In the genomic region with DNA sequence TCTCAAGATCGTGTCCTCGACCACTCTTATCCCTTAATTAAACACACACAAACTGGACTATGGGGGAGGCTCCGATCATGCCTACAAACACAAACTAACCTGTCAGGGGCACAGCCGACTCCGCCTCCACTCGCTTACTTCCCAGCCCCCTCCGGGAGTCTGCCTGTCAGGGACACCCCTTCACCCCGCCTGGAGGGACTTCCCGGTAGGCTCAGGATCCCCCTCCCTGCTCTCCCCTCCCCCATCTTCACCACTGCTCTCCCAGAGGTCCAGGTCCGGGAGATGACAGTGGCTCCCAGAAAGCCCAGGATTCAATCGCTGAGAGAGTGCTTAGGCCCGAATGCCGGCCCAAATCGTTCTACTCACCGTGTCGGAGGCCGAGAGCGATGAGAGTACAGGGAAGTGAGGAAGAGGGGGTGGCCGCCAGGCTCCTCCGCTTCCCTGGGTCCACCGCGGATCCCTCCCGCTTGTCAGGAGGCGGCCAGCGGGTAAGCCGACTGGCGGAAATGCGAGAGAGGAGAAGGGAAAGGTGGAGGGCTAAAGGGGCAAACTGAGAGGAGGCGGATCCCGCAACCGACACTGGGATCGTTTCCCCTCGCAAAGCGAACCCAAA, we compare ENCODE assay signal across 8 cellular contexts. TPM values are rescaled to one million over a fixed set of nuclear protein-coding genes. Genes with fewer than 3 reads are reported as not detected.
DNase-seq lines count a peak whose midpoint lies in the region; ATAC-seq and TF ChIP-seq lines count a peak whose summit lies in the region.
"Not testable (repeated sequence)": the region's sequence is repeated elsewhere in the genome, so short reads cannot be mapped to it uniquely, and the experiment has no call there.

No MANE protein-coding gene starts in this region.

- POLR2A ChIA-PET in HCT116 (lab: Charles Lee) = interaction anchor here (1.0 kb wide), 1 partner anchor 36 kb away, joined by 3 read pairs; no protein-coding TSS in a partner anchor
- POLR2A ChIA-PET in IMR-90 (lab: Charles Lee; ENCODE audit: unreplicated experiment) = not testable (repeated sequence)

- H2BK20ac ChIP-seq in IMR-90 (ENCODE audit: low read depth, low read length) = not testable (repeated sequence)

- in situ Hi-C loops in IMR-90 (cut with MboI; ENCODE audit: low sequenced_read_pairs) = not testable (repeated sequence)

- H3K4me3 ChIP-seq in HCT116 (replicated peaks in 1 of 2; ENCODE audit: low read depth in 1 of 2, low read length in 2 of 2) = peak overlapping the region; percentile 88 to 91
- H3K4me3 ChIP-seq in IMR-90 (ENCODE audit: insufficient read depth, low read depth, low read length) = peak overlapping the region; percentile 80
- H3K4me3 ChIP-seq in WERI-Rb-1 (ENCODE audit: low read depth, low read length) = peak overlapping the region; percentile 72
- H3K4me3 ChIP-seq in right cardiac atrium (ENCODE audit: low read length) = peak overlapping the region; percentile 78
- peak overlapping the region; percentile 100 for H3K4me3 ChIP-seq in neural progenitor cell
- peak overlapping the region; percentile 83 to 96 for H3K4me3 ChIP-seq in tibial artery

- H3K9me3 Mint-ChIP-seq in central memory CD8-positive, alpha-beta T cell; neural progenitor cell: not testable (repeated sequence)

- ATAC-seq in GM18498 (IDR thresholded peaks at IDR 0.05; ENCODE audit: unreplicated experiment) (peak; percentile 17), HCT116 (peak; percentile 9), IMR-90 (ENCODE audit: low read depth) (peak; percentile 15), right cardiac atrium (peak; percentile 41 to 67)
- peak; percentile 16 for ATAC-seq in central memory CD8-positive, alpha-beta T cell (replicated peaks; ENCODE audit: extremely low read depth, poor library complexity, severe bottlenecking)

- H2BK120ac ChIP-seq in IMR-90 (ENCODE audit: low read depth, low read length) = not testable (repeated sequence)

- H3K14ac ChIP-seq in IMR-90 (replicated peaks; ENCODE audit: low read depth, low read length) = peak overlapping the region; percentile 82

- H3K4me2 ChIP-seq in HCT116 (ENCODE audit: low read length) (peak overlapping the region; percentile 69), IMR-90 (ENCODE audit: low read depth, low read length) (peak overlapping the region; percentile 73; the same call in 1 of the 2 replicates), neural progenitor cell (peak overlapping the region; percentile 94)

- not testable (repeated sequence) for TF ChIP-seq RAD21 in HCT116 (IDR thresholded peaks at IDR 0.05; ENCODE audit: low read depth); IMR-90 (IDR thresholded peaks at IDR 0.05; ENCODE audit: low read length)

- H3K4me1 Mint-ChIP-seq in central memory CD8-positive, alpha-beta T cell = peaks cover 62% of the 10 kb centered on the region
- H3K4me1 Mint-ChIP-seq in neural progenitor cell = peaks cover 29% of the 10 kb centered on the region

- H4K91ac ChIP-seq in IMR-90 (ENCODE audit: insufficient read depth, low read depth, low read length) = peak overlapping the region; percentile 87

- not testable (repeated sequence) for DNase-seq in HCT116 (ENCODE audit: low read depth, low spot score); IMR-90; central memory CD8-positive, alpha-beta T cell (ENCODE audit: low spot score in 2 of 2)
- DNase-seq in WERI-Rb-1 = peak; percentile 60
- DNase-seq in right cardiac atrium = peak in 2 of 3 donors; percentile 18 to 50
- DNase-seq in neural progenitor cell (ENCODE audit: low spot score) = peak; percentile 78
- peak in 1 of 2 donors; percentile 30 for DNase-seq in tibial artery

- H3K36me3 Mint-ChIP-seq in central memory CD8-positive, alpha-beta T cell (ENCODE audit: insufficient read depth) = peaks cover 35% of the 10 kb centered on the region
- H3K36me3 Mint-ChIP-seq in neural progenitor cell = peaks cover 32% of the 10 kb centered on the region

- not testable (repeated sequence) for H2BK15ac ChIP-seq in IMR-90 (ENCODE audit: low read depth, low read length)

- WGBS in IMR-90 (ENCODE audit: extremely low coverage in 2 of 2, insufficient read length in 1 of 2), 2 experiments = 0% methylated on average over 14 of the region's 34 CpGs; no CpG with 5 or more reads in 1 of the 2 experiments
- under 1% methylated on average over 27 of the region's 34 CpGs for WGBS in right cardiac atrium

- TF ChIP-seq POLR2A in HCT116 (IDR thresholded peaks at IDR 0.05; ENCODE audit: borderline replicate concordance, extremely low read depth, insufficient read depth, insufficient read length); IMR-90 (IDR thresholded peaks at IDR 0.05; ENCODE audit: low read depth, low read length): not testable (repeated sequence)

- H3K27me3 Mint-ChIP-seq in central memory CD8-positive, alpha-beta T cell; neural progenitor cell (ENCODE audit: insufficient read depth, low read depth): not testable (repeated sequence)

- RAD21 ChIA-PET in HCT116 (lab: Charles Lee; ENCODE audit: low non-redundant PET in 1 of 2, low total read pairs in 2 of 2, uncharacterized antibody in 2 of 2, unreplicated experiment in 2 of 2) = not testable (repeated sequence)

- H3K79me1 ChIP-seq in IMR-90 (ENCODE audit: low read depth in 1 of 2, low read length in 2 of 2) = peaks cover 0 to 35% of the 10 kb centered on the region in 2 experiments

- H3K23ac ChIP-seq in IMR-90 (ENCODE audit: low read depth, low read length) = peak overlapping the region; percentile 93

- H4K20me1 ChIP-seq in HCT116 (ENCODE audit: insufficient read depth) = not testable (repeated sequence)
- H4K20me1 ChIP-seq in IMR-90 (ENCODE audit: insufficient read depth, low read length) (peaks cover 46% of the 10 kb centered on the region), neural progenitor cell (ENCODE audit: low read depth) (peaks cover 25% of the 10 kb centered on the region)

- H3K79me2 ChIP-seq in HCT116 (ENCODE audit: insufficient read depth, low read length) (peaks cover 90% of the 10 kb centered on the region), neural progenitor cell (ENCODE audit: low read depth) (peaks cover 92% of the 10 kb centered on the region)

- H3K4me1 ChIP-seq in HCT116 (ENCODE audit: control insufficient read depth in 1 of 2, insufficient read depth in 2 of 2, low read length in 2 of 2); IMR-90 (ENCODE audit: control insufficient read depth, insufficient read depth, low read length); neural progenitor cell: not testable (repeated sequence)
- H3K4me1 ChIP-seq in right cardiac atrium (ENCODE audit: control insufficient read depth, insufficient read depth, low read length) = peaks cover 10% of the 10 kb centered on the region
- peaks cover 0 to 54% (median 37%) of the 10 kb centered on the region in 4 donors for H3K4me1 ChIP-seq in tibial artery

- H3K56ac ChIP-seq in IMR-90 (ENCODE audit: extremely low read depth, insufficient read depth, low read length) = peak overlapping the region; percentile 74

- H3K36me3 ChIP-seq in HCT116 (ENCODE audit: control insufficient read depth in 1 of 2, insufficient read depth in 2 of 2, low read length in 2 of 2) (peaks cover 5 to 19% of the 10 kb centered on the region in 2 experiments), WERI-Rb-1 (peaks cover 53% of the 10 kb centered on the region), tibial artery (peaks cover 0 to 17% (median 0%) of the 10 kb centered on the region in 3 donors)
- not testable (repeated sequence) for H3K36me3 ChIP-seq in IMR-90 (ENCODE audit: control insufficient read depth, insufficient read depth, low read length); neural progenitor cell

- H4K8ac ChIP-seq in IMR-90 (ENCODE audit: low read depth in 2 of 2, low read length in 2 of 2) = peak overlapping the region; percentile 71 to 78; a peak in 3 of 4 replicates

- dilution Hi-C loops in IMR-90 (cut with HindIII; ENCODE audit: low sequenced_read_pairs, unreplicated experiment) = not testable (repeated sequence)

- H2AFZ ChIP-seq in HCT116 (ENCODE audit: low read depth, low read length, poor library complexity, severe bottlenecking) = not testable (repeated sequence)
- H2AFZ ChIP-seq in IMR-90 (replicated peaks; ENCODE audit: low read length, poor library complexity) = peak overlapping the region; percentile 100
- peak overlapping the region; percentile 100 for H2AFZ ChIP-seq in neural progenitor cell (replicated peaks)

- peak overlapping the region; percentile 97 for H3K27ac ChIP-seq in HCT116 (ENCODE audit: low read depth, low read length)
- peak overlapping the region; percentile 99 for H3K27ac ChIP-seq in IMR-90 (ENCODE audit: insufficient read depth, low read length)
- peak overlapping the region; percentile 100 for H3K27ac ChIP-seq in WERI-Rb-1
- H3K27ac ChIP-seq in right cardiac atrium (ENCODE audit: low read length) = peak overlapping the region; percentile 89
- H3K27ac ChIP-seq in neural progenitor cell = peak overlapping the region; percentile 100
- peak overlapping the region; percentile 94 to 98 for H3K27ac ChIP-seq in tibial artery

- intact Hi-C loops in HCT116 (cut with micrococcal nuclease); IMR-90 (cut with micrococcal nuclease); right cardiac atrium (cut with DNase I); tibial artery (cut with DNase I; ENCODE audit: low total_unique reads): not testable (repeated sequence)

- peak overlapping the region; percentile 92 for H2AK9ac ChIP-seq in IMR-90 (replicated peaks; ENCODE audit: low read depth, low read length, poor library complexity)

- H3K9me2 ChIP-seq in HCT116 (ENCODE audit: insufficient read depth) = not testable (repeated sequence)

- H3K9me1 ChIP-seq in IMR-90 (ENCODE audit: insufficient read depth, low read length) = not testable (repeated sequence)

- H3K27me3 ChIP-seq in HCT116 (ENCODE audit: insufficient read depth, low read length); IMR-90 (ENCODE audit: control insufficient read depth, insufficient read depth, low read length); WERI-Rb-1 (ENCODE audit: insufficient read depth, low read depth, severe bottlenecking); right cardiac atrium (ENCODE audit: control insufficient read depth, insufficient read depth); neural progenitor cell; tibial artery: not testable (repeated sequence)

- not testable (repeated sequence) for H3K9me3 ChIP-seq in HCT116 (ENCODE audit: control insufficient read depth in 1 of 2, insufficient read depth in 1 of 2, low read depth in 1 of 2, low read length in 2 of 2); IMR-90 (ENCODE audit: control insufficient read depth, insufficient read depth, low read length); WERI-Rb-1 (ENCODE audit: severe bottlenecking); right cardiac atrium (ENCODE audit: control insufficient read depth, low read length); neural progenitor cell (ENCODE audit: low read depth); tibial artery

- BruUV-seq in HCT116 (replicated peaks; lab: Mats Ljungman, UMichigan); IMR-90 (replicated peaks; lab: Mats Ljungman, UMichigan): not testable (repeated sequence)

- peak overlapping the region; percentile 89 for H2BK5ac ChIP-seq in IMR-90 (ENCODE audit: low read depth, low read length, poor library complexity, severe bottlenecking)

- CTCF ChIA-PET in HCT116 (lab: Charles Lee) = not testable (repeated sequence)
- CTCF ChIA-PET in IMR-90 (lab: Yijun Ruan, JAX) = interaction anchor here (0.6 kb wide), 1 partner anchor 145 kb away, joined by 3 read pairs; no protein-coding TSS in a partner anchor

- H3K27ac Mint-ChIP-seq in central memory CD8-positive, alpha-beta T cell (ENCODE audit: low read depth) = peak overlapping the region; percentile 97
- peak overlapping the region; percentile 93 for H3K27ac Mint-ChIP-seq in neural progenitor cell

- TF ChIP-seq CTCF in HCT116 (IDR thresholded peaks at IDR 0.05 in 2 of 3, conservative IDR thresholded peaks at IDR 0.05 in 1 of 3; ENCODE audit: borderline replicate concordance in 1 of 3, insufficient read depth in 1 of 3, low read depth in 2 of 3, low read length in 2 of 3); IMR-90 (conservative IDR thresholded peaks at IDR 0.05; ENCODE audit: low read depth, low read length); WERI-Rb-1 (IDR thresholded peaks at IDR 0.05; ENCODE audit: low read depth, low read length); neural progenitor cell (IDR thresholded peaks at IDR 0.05); tibial artery (IDR thresholded peaks at IDR 0.05): not testable (repeated sequence)

- H4K5ac ChIP-seq in IMR-90 (ENCODE audit: low read depth, low read length) = peak overlapping the region; percentile 27

- H2AK5ac ChIP-seq in IMR-90 (ENCODE audit: low read depth, low read length) = peak overlapping the region; percentile 75

- H3K9ac ChIP-seq in HCT116 (ENCODE audit: low read length) (peak overlapping the region; percentile 93), IMR-90 (ENCODE audit: low read depth, low read length) (peak overlapping the region; percentile 88), neural progenitor cell (peak overlapping the region; percentile 100)

- H3K4me3 Mint-ChIP-seq in central memory CD8-positive, alpha-beta T cell = peak overlapping the region; percentile 98
- peak overlapping the region; percentile 97 for H3K4me3 Mint-ChIP-seq in neural progenitor cell

- H3K4ac ChIP-seq in IMR-90 (ENCODE audit: low read depth, low read length) = peak overlapping the region; percentile 97

- H3F3A ChIP-seq in neural progenitor cell (ENCODE audit: low read depth) = not testable (repeated sequence)

- not testable (repeated sequence) for H3K18ac ChIP-seq in IMR-90 (ENCODE audit: low read depth, low read length)

RNA-seq across cellular contexts. Expression of a gene that starts 0.8 kb away (rescaled TPM):
- total RNA-seq in HCT116 (2021; ENCODE audit: unreplicated experiment) (40.3 TPM), IMR-90 (2012; rRNA removed) (26.4 and 31.5 TPM in 2 replicates), right cardiac atrium (10 to 100 TPM; 65.7 to 96.9 (median 71.8) TPM), neural progenitor cell (ENCODE audit: low replicate concordance) (42.7 and 44.8 TPM in 2 replicates)
- polyA plus RNA-seq in HCT116 (2012) = 36.5 and 45.6 TPM in 2 replicates
- polyA plus RNA-seq in IMR-90 (2012; rRNA removed) (52.6 and 54.9 TPM in 2 replicates), right cardiac atrium (31.9 TPM)
- 21.7 and 26.2 TPM in 2 replicates for polyA plus RNA-seq in IMR-90 (2012; cell fraction: cytosol; rRNA removed)
- polyA plus RNA-seq in IMR-90 (2012; cell fraction: nucleus; rRNA removed; ENCODE audit: low replicate concordance) = 40.9 and 85.0 TPM in 2 replicates

RNA-seq across cellular contexts. Expression of a gene that starts 1.1 kb away (rescaled TPM):
- 148 TPM for total RNA-seq in HCT116 (2021; ENCODE audit: unreplicated experiment)
- polyA plus RNA-seq in HCT116 (2012) = 163 TPM in 2 replicates
- 37.2 and 48.6 TPM in 2 replicates for total RNA-seq in IMR-90 (2012; rRNA removed)
- polyA plus RNA-seq in IMR-90 (2012; rRNA removed) = 126 TPM in 2 replicates
- polyA plus RNA-seq in IMR-90 (2012; cell fraction: cytosol; rRNA removed) = 44.3 and 46.8 TPM in 2 replicates
- polyA plus RNA-seq in IMR-90 (2012; cell fraction: nucleus; rRNA removed; ENCODE audit: low replicate concordance) = 61.3 and 152 TPM in 2 replicates
- total RNA-seq in right cardiac atrium = 10 to 100 TPM; 83.5 to 91.6 (median 87.7) TPM
- polyA plus RNA-seq in right cardiac atrium = 91.9 TPM
- total RNA-seq in neural progenitor cell (ENCODE audit: low replicate concordance) = 70.9 and 112 TPM in 2 replicates
